In genomic region chr19:40424637-40425449, GRCh38 we compare ENCODE assay signal across 8 cellular contexts. TPM values are rescaled to one million over a fixed set of nuclear protein-coding genes. Genes with fewer than 3 reads are reported as not detected.
DNase-seq lines count a peak whose midpoint lies in the region; ATAC-seq and TF ChIP-seq lines count a peak whose summit lies in the region.

No MANE protein-coding gene starts in this region.

- DNase-seq in activated CD4-positive, alpha-beta T cell treated with anti-CD3 and anti-CD28 coated beads, Interleukin-2, amount 10 ng/mL, durations not matched to agents 7 days and 5 days = no peak
- DNase-seq in activated CD4-positive, alpha-beta T cell treated with anti-CD3 and anti-CD28 coated beads for 4 hours = no peak
- peak; percentile 46 for DNase-seq in SW480 (ENCODE audit: low spot score)
- DNase-seq in nephron progenitor cell = no peak
- DNase-seq in GM10248 (ENCODE audit: extremely low spot score) = no peak
- no peak for DNase-seq in AG08395 (ENCODE audit: low spot score)

- CTCF ChIA-PET in activated CD4-positive, alpha-beta T cell treated with anti-CD3 and anti-CD28 coated beads, Interleukin-2, amount 10 ng/mL, durations not matched to agents 7 days and 5 days (lab: Charles Lee) = interaction anchor here (0.7 to 1.2 kb wide), 3 partner anchors 8 to 176 kb away, joined by 3 to 7 read pairs (median 3); partner anchors contain the start of gene LTBP4
- CTCF ChIA-PET in GM10248 (lab: Yijun Ruan, JAX) = interaction anchor here (0.8 to 6.3 kb wide), 9 partner anchors 9 to 178 kb away, joined by 3 to 42 read pairs (median 4); partner anchors contain the start of genes BLVRB, PRX and SPTBN4

- peaks cover 0 to 11% of the 10 kb centered on the region in 2 donors for H3K36me3 ChIP-seq in esophagus (ENCODE audit: control insufficient read depth in 2 of 2, insufficient read depth in 2 of 2, low read length in 1 of 2)

- ATAC-seq in HG03159 (IDR thresholded peaks at IDR 0.05; ENCODE audit: unreplicated experiment) = no peak

- no peak for TF ChIP-seq CTCF in nephron progenitor cell (IDR thresholded peaks at IDR 0.05)
- no peak for TF ChIP-seq CTCF in GM10248 (IDR thresholded peaks at IDR 0.05; ENCODE audit: control extremely low read depth, extremely low read depth, low read depth, missing control alignments)

- POLR2A ChIA-PET in activated CD4-positive, alpha-beta T cell treated with anti-CD3 and anti-CD28 coated beads, Interleukin-2, amount 10 ng/mL, durations not matched to agents 7 days and 5 days (lab: Charles Lee) = no interaction called here
- POLR2A ChIA-PET in GM10248 (lab: Yijun Ruan, JAX) = interaction anchor here (0.6 to 1.1 kb wide), 3 partner anchors 9 to 38 kb away, joined by 3 to 7 read pairs (median 3); no protein-coding TSS in a partner anchor

- peaks cover 10% of the 10 kb centered on the region for H3K36me3 Mint-ChIP-seq in activated CD4-positive, alpha-beta T cell treated with anti-CD3 and anti-CD28 coated beads, Interleukin-2, amount 10 ng/mL, durations not matched to agents 7 days and 5 days (ENCODE audit: low read depth)
- H3K36me3 Mint-ChIP-seq in nephron progenitor cell (ENCODE audit: low read depth) = peaks cover 4% of the 10 kb centered on the region

- peaks cover 3 to 11% of the 10 kb centered on the region in 2 donors for H3K4me1 ChIP-seq in esophagus (ENCODE audit: control insufficient read depth in 2 of 2, insufficient read depth in 2 of 2, low read length in 1 of 2)

- H3K27me3 ChIP-seq in esophagus (ENCODE audit: control insufficient read depth in 1 of 2, insufficient read depth in 2 of 2, low read length in 2 of 2) = no peaks in the 10 kb centered on the region

- 1% methylated on average over 27 to 28 of the region's 28 CpGs for WGBS in esophagus, 2 donors

- H3K4me3 ChIP-seq in esophagus (ENCODE audit: low read depth in 1 of 2, low read length in 2 of 2) = peak overlapping the region; percentile 80 to 88

- no peaks in the 10 kb centered on the region for H3K9me3 ChIP-seq in esophagus (ENCODE audit: control insufficient read depth in 2 of 2, insufficient read depth in 1 of 2, low read depth in 1 of 2, low read length in 1 of 2)

- peak overlapping the region; percentile 99 to 100 for H3K27ac ChIP-seq in esophagus (ENCODE audit: low read depth in 2 of 2, low read length in 1 of 2)

- peaks cover 37% of the 10 kb centered on the region for H3K4me1 Mint-ChIP-seq in activated CD4-positive, alpha-beta T cell treated with anti-CD3 and anti-CD28 coated beads, Interleukin-2, amount 10 ng/mL, durations not matched to agents 7 days and 5 days
- H3K4me1 Mint-ChIP-seq in nephron progenitor cell = peaks cover 32% of the 10 kb centered on the region

- H3K4me3 Mint-ChIP-seq in activated CD4-positive, alpha-beta T cell treated with anti-CD3 and anti-CD28 coated beads, Interleukin-2, amount 10 ng/mL, durations not matched to agents 7 days and 5 days = peak overlapping the region; percentile 99
- H3K4me3 Mint-ChIP-seq in nephron progenitor cell = peak overlapping the region; percentile 90

- no peaks in the 10 kb centered on the region for H3K9me3 Mint-ChIP-seq in activated CD4-positive, alpha-beta T cell treated with anti-CD3 and anti-CD28 coated beads, Interleukin-2, amount 10 ng/mL, durations not matched to agents 7 days and 5 days
- H3K9me3 Mint-ChIP-seq in nephron progenitor cell = no peaks in the 10 kb centered on the region

- peak overlapping the region; percentile 98 for H3K27ac Mint-ChIP-seq in activated CD4-positive, alpha-beta T cell treated with anti-CD3 and anti-CD28 coated beads, Interleukin-2, amount 10 ng/mL, durations not matched to agents 7 days and 5 days
- H3K27ac Mint-ChIP-seq in nephron progenitor cell = peak overlapping the region; percentile 96

- no peaks in the 10 kb centered on the region for H3K27me3 Mint-ChIP-seq in activated CD4-positive, alpha-beta T cell treated with anti-CD3 and anti-CD28 coated beads, Interleukin-2, amount 10 ng/mL, durations not matched to agents 7 days and 5 days
- H3K27me3 Mint-ChIP-seq in nephron progenitor cell (ENCODE audit: low read depth, poor library complexity) = peaks cover 9% of the 10 kb centered on the region

RNA-seq across cellular contexts. Expression of gene SERTAD1, which starts 0.9 kb away (rescaled TPM):
- 1 to 10 TPM; 6.2 to 9.7 TPM for total RNA-seq in activated CD4-positive, alpha-beta T cell treated with anti-CD3 and anti-CD28 coated beads, Interleukin-2, amount 10 ng/mL, durations not matched to agents 7 days and 5 days
- 10 to 100 TPM; 20.7 to 21.5 TPM for polyA plus RNA-seq in esophagus

RNA-seq across cellular contexts. Expression of gene PRX, which starts 11.7 kb away (rescaled TPM):
- total RNA-seq in activated CD4-positive, alpha-beta T cell treated with anti-CD3 and anti-CD28 coated beads, Interleukin-2, amount 10 ng/mL, durations not matched to agents 7 days and 5 days = under 1 TPM; 0.75 to 0.94 TPM
- polyA plus RNA-seq in esophagus = 1 to 10 TPM; 1.0 to 1.1 TPM

RNA-seq across cellular contexts. Expression of gene SERTAD3, which starts 19.3 kb away (rescaled TPM):
- 10 to 100 TPM; 10.6 to 10.9 TPM for total RNA-seq in activated CD4-positive, alpha-beta T cell treated with anti-CD3 and anti-CD28 coated beads, Interleukin-2, amount 10 ng/mL, durations not matched to agents 7 days and 5 days
- 10 to 100 TPM; 12.2 to 19.1 TPM for polyA plus RNA-seq in esophagus

RNA-seq across cellular contexts. Expression of gene HIPK4, which starts 34.9 kb away (rescaled TPM):
- total RNA-seq in activated CD4-positive, alpha-beta T cell treated with anti-CD3 and anti-CD28 coated beads, Interleukin-2, amount 10 ng/mL, durations not matched to agents 7 days and 5 days = not detected
- polyA plus RNA-seq in esophagus = under 1 TPM; 0.04 to 0.08 TPM

RNA-seq across cellular contexts. Expression of gene BLVRB, which starts 40.7 kb away (rescaled TPM):
- total RNA-seq in activated CD4-positive, alpha-beta T cell treated with anti-CD3 and anti-CD28 coated beads, Interleukin-2, amount 10 ng/mL, durations not matched to agents 7 days and 5 days = 10 to 100 TPM; 18.5 to 20.0 TPM
- polyA plus RNA-seq in esophagus = 100 to 1,000 TPM; 213 to 241 TPM
